ENCODE assay signal across 1 cellular context in genomic region chr17:69047368-69048263, GRCh38.
A peak's percentile ranks its signal among the peaks of the same experiment; 100 is the strongest.
TF ChIP-seq lines count a peak whose summit lies in the region.

No MANE protein-coding gene starts in this region.

TF ChIP-seq in HepG2, 621 proteins besides CTCF, POLR2A, EP300 and RAD21 (continued from another document and continues in another):
- TF ChIP-seq, protein P1, sequence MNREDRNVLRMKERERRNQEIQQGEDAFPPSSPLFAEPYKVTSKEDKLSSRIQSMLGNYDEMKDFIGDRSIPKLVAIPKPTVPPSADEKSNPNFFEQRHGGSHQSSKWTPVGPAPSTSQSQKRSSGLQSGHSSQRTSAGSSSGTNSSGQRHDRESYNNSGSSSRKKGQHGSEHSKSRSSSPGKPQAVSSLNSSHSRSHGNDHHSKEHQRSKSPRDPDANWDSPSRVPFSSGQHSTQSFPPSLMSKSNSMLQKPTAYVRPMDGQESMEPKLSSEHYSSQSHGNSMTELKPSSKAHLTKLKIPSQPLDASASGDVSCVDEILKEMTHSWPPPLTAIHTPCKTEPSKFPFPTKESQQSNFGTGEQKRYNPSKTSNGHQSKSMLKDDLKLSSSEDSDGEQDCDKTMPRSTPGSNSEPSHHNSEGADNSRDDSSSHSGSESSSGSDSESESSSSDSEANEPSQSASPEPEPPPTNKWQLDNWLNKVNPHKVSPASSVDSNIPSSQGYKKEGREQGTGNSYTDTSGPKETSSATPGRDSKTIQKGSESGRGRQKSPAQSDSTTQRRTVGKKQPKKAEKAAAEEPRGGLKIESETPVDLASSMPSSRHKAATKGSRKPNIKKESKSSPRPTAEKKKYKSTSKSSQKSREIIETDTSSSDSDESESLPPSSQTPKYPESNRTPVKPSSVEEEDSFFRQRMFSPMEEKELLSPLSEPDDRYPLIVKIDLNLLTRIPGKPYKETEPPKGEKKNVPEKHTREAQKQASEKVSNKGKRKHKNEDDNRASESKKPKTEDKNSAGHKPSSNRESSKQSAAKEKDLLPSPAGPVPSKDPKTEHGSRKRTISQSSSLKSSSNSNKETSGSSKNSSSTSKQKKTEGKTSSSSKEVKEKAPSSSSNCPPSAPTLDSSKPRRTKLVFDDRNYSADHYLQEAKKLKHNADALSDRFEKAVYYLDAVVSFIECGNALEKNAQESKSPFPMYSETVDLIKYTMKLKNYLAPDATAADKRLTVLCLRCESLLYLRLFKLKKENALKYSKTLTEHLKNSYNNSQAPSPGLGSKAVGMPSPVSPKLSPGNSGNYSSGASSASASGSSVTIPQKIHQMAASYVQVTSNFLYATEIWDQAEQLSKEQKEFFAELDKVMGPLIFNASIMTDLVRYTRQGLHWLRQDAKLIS (CRISPR knock-in tag; IDR thresholded peaks at IDR 0.05) = peak; percentile 35; the same call in 1 of the 2 replicates
- TF ChIP-seq SNAPC2 (CRISPR knock-in tag; IDR thresholded peaks at IDR 0.05) (peak; percentile 86; the same call in 1 of the 2 replicates), KLF11 (CRISPR knock-in tag; IDR thresholded peaks at IDR 0.05) (0 out of 2 replicates have a peak, but pooled peaks have one; percentile 59), KIAA2018 (CRISPR knock-in tag; IDR thresholded peaks at IDR 0.05; ENCODE audit: borderline replicate concordance) (no peak), ZNF33B (CRISPR knock-in tag; IDR thresholded peaks at IDR 0.05) (no peak; the same call in 1 of the 2 replicates), RFXAP (CRISPR knock-in tag; IDR thresholded peaks at IDR 0.05; ENCODE audit: borderline replicate concordance) (0 out of 2 replicates have a peak, but pooled peaks have one; percentile 61), ZMYM4 (CRISPR knock-in tag; IDR thresholded peaks at IDR 0.05) (peak; percentile 95), SALL2 (CRISPR knock-in tag; IDR thresholded peaks at IDR 0.05) (peak; percentile 60; the same call in 1 of the 2 replicates), ZNF724P (CRISPR knock-in tag; IDR thresholded peaks at IDR 0.05; ENCODE audit: borderline replicate concordance) (no peak), REL (CRISPR knock-in tag; conservative IDR thresholded peaks at IDR 0.05) (peak; percentile 54; the same call in 1 of the 2 replicates), NKX3-1 (CRISPR knock-in tag; IDR thresholded peaks at IDR 0.05) (peak; percentile 34; the same call in 1 of the 2 replicates), GLMP (CRISPR knock-in tag; IDR thresholded peaks at IDR 0.05; ENCODE audit: borderline replicate concordance) (no peak), GMEB1 (CRISPR knock-in tag; IDR thresholded peaks at IDR 0.05; ENCODE audit: borderline replicate concordance) (peak; percentile 51; the same call in 1 of the 2 replicates), SRSF1 (optimal IDR thresholded peaks at IDR 0.05; ENCODE audit: low read depth, low read length) (no peak), ZNF780A (CRISPR knock-in tag; IDR thresholded peaks at IDR 0.05) (0 out of 2 replicates have a peak, but pooled peaks have one; percentile 58), CHD4 (IDR thresholded peaks at IDR 0.05; ENCODE audit: borderline replicate concordance, low read length) (peak; percentile 75; the same call in 1 of the 2 replicates), ZNF546 (CRISPR knock-in tag; conservative IDR thresholded peaks at IDR 0.05) (no peak), ZNF773 (CRISPR knock-in tag; IDR thresholded peaks at IDR 0.05; ENCODE audit: borderline replicate concordance) (no peak), ZNF652 (CRISPR knock-in tag; IDR thresholded peaks at IDR 0.05; ENCODE audit: borderline replicate concordance, low read depth) (no peak), POLR2AphosphoS5 (IDR thresholded peaks at IDR 0.05; ENCODE audit: low read depth, low read length) (no peak), PCBP1 (IDR thresholded peaks at IDR 0.05; ENCODE audit: borderline replicate concordance, low read depth, low read length) (no peak), ZFP90 (CRISPR knock-in tag; IDR thresholded peaks at IDR 0.05; ENCODE audit: borderline replicate concordance) (no peak; the same call in 1 of the 2 replicates)
- TF ChIP-seq, protein P2, sequence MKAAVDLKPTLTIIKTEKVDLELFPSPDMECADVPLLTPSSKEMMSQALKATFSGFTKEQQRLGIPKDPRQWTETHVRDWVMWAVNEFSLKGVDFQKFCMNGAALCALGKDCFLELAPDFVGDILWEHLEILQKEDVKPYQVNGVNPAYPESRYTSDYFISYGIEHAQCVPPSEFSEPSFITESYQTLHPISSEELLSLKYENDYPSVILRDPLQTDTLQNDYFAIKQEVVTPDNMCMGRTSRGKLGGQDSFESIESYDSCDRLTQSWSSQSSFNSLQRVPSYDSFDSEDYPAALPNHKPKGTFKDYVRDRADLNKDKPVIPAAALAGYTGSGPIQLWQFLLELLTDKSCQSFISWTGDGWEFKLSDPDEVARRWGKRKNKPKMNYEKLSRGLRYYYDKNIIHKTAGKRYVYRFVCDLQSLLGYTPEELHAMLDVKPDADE (CRISPR knock-in tag; IDR thresholded peaks at IDR 0.05) = no peak; the same call in 1 of the 2 replicates
- TF ChIP-seq, protein P3, sequence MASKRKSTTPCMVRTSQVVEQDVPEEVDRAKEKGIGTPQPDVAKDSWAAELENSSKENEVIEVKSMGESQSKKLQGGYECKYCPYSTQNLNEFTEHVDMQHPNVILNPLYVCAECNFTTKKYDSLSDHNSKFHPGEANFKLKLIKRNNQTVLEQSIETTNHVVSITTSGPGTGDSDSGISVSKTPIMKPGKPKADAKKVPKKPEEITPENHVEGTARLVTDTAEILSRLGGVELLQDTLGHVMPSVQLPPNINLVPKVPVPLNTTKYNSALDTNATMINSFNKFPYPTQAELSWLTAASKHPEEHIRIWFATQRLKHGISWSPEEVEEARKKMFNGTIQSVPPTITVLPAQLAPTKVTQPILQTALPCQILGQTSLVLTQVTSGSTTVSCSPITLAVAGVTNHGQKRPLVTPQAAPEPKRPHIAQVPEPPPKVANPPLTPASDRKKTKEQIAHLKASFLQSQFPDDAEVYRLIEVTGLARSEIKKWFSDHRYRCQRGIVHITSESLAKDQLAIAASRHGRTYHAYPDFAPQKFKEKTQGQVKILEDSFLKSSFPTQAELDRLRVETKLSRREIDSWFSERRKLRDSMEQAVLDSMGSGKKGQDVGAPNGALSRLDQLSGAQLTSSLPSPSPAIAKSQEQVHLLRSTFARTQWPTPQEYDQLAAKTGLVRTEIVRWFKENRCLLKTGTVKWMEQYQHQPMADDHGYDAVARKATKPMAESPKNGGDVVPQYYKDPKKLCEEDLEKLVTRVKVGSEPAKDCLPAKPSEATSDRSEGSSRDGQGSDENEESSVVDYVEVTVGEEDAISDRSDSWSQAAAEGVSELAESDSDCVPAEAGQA (IDR thresholded peaks at IDR 0.05; ENCODE audit: low read depth) = 0 out of 2 replicates have a peak, but pooled peaks have one; percentile 14
- TF ChIP-seq, protein P3 (CRISPR knock-in tag; IDR thresholded peaks at IDR 0.05; ENCODE audit: borderline replicate concordance) = peak; percentile 99; the same call in 1 of the 2 replicates
- TF ChIP-seq, protein P4, sequence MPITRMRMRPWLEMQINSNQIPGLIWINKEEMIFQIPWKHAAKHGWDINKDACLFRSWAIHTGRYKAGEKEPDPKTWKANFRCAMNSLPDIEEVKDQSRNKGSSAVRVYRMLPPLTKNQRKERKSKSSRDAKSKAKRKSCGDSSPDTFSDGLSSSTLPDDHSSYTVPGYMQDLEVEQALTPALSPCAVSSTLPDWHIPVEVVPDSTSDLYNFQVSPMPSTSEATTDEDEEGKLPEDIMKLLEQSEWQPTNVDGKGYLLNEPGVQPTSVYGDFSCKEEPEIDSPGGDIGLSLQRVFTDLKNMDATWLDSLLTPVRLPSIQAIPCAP (CRISPR knock-in tag; IDR thresholded peaks at IDR 0.05; ENCODE audit: low read depth) = no peak
